ENCODE assay signal across 1 cellular context in the genomic region with DNA sequence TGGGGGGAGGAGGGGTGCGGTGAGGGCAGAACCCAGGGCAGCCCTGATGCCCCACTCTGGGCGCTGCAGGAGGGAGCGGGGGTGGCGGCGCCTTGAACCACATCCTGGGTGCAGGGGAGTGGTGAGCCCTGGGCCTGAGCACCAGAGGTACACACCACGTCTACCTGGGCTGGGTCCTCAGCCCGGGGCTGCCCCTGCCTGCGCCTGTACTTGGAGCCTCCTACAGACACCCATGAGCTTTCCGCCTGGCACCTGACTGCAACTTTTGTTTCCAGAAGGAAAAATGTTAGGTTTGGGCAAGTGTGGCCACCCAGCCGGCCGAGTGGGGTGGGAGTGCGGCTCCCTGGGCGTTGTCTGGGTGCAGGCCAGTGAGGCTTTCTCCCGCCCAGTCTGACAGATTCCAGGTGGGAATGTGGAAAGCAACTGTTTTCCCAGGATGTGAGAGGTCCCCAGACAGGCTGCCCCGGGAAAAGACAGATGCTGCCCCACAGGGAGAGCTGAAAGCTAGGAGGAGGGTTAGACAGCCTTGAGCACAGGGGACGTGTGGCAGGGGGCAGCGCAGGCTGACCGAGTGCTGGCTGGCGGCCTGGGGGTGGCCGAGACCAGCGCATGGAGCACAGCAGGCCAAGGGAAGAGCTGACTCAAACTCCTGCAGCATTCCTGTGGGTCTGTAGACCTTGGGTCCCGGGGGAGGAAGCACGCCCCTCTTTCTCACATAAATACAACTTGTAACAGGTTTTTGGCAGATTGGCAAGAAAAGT.
TF ChIP-seq lines count a peak whose summit lies in the region.

No MANE protein-coding gene starts in this region.

TF ChIP-seq in HepG2, 621 proteins besides CTCF, POLR2A, EP300 and RAD21:
- TF ChIP-seq STAG1 (CRISPR knock-in tag; IDR thresholded peaks at IDR 0.05), result peak; percentile 20; the same call in 1 of the 2 replicates
- TF ChIP-seq IRF2 (CRISPR knock-in tag; IDR thresholded peaks at IDR 0.05), result no peak
- TF ChIP-seq, protein P1, sequence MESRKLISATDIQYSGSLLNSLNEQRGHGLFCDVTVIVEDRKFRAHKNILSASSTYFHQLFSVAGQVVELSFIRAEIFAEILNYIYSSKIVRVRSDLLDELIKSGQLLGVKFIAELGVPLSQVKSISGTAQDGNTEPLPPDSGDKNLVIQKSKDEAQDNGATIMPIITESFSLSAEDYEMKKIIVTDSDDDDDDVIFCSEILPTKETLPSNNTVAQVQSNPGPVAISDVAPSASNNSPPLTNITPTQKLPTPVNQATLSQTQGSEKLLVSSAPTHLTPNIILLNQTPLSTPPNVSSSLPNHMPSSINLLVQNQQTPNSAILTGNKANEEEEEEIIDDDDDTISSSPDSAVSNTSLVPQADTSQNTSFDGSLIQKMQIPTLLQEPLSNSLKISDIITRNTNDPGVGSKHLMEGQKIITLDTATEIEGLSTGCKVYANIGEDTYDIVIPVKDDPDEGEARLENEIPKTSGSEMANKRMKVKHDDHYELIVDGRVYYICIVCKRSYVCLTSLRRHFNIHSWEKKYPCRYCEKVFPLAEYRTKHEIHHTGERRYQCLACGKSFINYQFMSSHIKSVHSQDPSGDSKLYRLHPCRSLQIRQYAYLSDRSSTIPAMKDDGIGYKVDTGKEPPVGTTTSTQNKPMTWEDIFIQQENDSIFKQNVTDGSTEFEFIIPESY (CRISPR knock-in tag; IDR thresholded peaks at IDR 0.05), result 0 out of 2 replicates have a peak, but pooled peaks have one; percentile 51
